Comparison of ENCODE assay signal across 19 cellular contexts in genomic region chr21:33939224-33939623, GRCh38. TPM values are rescaled to one million over a fixed set of nuclear protein-coding genes. Genes with fewer than 3 reads are reported as not detected.
DNase-seq lines count a peak whose midpoint lies in the region; ATAC-seq, FAIRE-seq and TF ChIP-seq lines count a peak whose summit lies in the region.
"Had no signal": no experiment of that assay in that cellular context is flagged by ENCODE, and none has a peak within 500 bp of the region (broad histone marks: within the 10 kb centered on the region; RNA-seq: fewer than 3 reads in every experiment).

No MANE protein-coding gene starts in this region.

- ATAC-seq in activated T-cell treated with anti-CD3 and anti-CD28 coated beads, Interleukin-2, amount 50 U/mL, for 4 hours: no peak
- no peak for ATAC-seq in activated T-helper 17 cell treated with anti-CD3 and anti-CD28 coated beads, Interleukin-2, amount 50 U/mL, for 72 hours (replicated peaks)
- ATAC-seq in HepG2 (no peak), GM21717 (IDR thresholded peaks at IDR 0.05; ENCODE audit: unreplicated experiment) (no peak)
- ATAC-seq: HCT116, left cardiac atrium, right cardiac atrium had no signal

- no peak for TF ChIP-seq RAD21 in HepG2 (CRISPR knock-in tag; IDR thresholded peaks at IDR 0.05)

- H3K27ac ChIP-seq in stomach smooth muscle (ENCODE audit: low read length): peak overlapping the region; percentile 6
- no peak overlapping the region for H3K27ac ChIP-seq in HepG2 (ENCODE audit: extremely low read length, insufficient read depth, low read length)

- TF ChIP-seq EP300 in HepG2 (IDR thresholded peaks at IDR 0.05; ENCODE audit: low read depth in 2 of 2, low read length in 2 of 2) (no peak), HepG2 (CRISPR knock-in tag; IDR thresholded peaks at IDR 0.05; ENCODE audit: borderline replicate concordance) (no peak)

- H3K4me2 ChIP-seq in HepG2 (ENCODE audit: low read depth, low read length): no peak overlapping the region

- H3K36me3 ChIP-seq in stomach smooth muscle (ENCODE audit: control insufficient read depth in 2 of 2, insufficient read depth in 2 of 2, low read length in 2 of 2) (no peaks in the 10 kb centered on the region), HepG2 (replicated peaks in 1 of 2; ENCODE audit: control insufficient read depth in 1 of 2, insufficient read depth in 2 of 2, low read length in 2 of 2) (no peaks in the 10 kb centered on the region)

- no peak for DNase-seq in activated T-cell treated with anti-CD3 and anti-CD28 coated beads, Interleukin-2, amount 50 U/mL, for 24 hours
- DNase-seq in activated T-cell treated with anti-CD3 and anti-CD28 coated beads, Interleukin-2, amount 50 U/mL, for 4 hours: no peak
- peak; percentile 98 for DNase-seq in fibroblast of villous mesenchyme (ENCODE audit: low read depth)
- no peak for DNase-seq in HepG2 (ENCODE audit: low spot score)
- DNase-seq in globus pallidus (ENCODE audit: low spot score): no peak
- DNase-seq: activated CD4-positive, CD25-positive, alpha-beta regulatory T cell; cerebellar nuclear complex; foreskin fibroblast; left cardiac atrium; NCI-H69; OCI-M1; right cardiac atrium; stimulated activated CD4-positive, alpha-beta T cell treated with anti-CD3 and anti-CD28 coated beads, Interleukin-4, amount 100 ng/mL, for 1 hour had no signal

- H3K4me3 ChIP-seq in fibroblast of villous mesenchyme (ENCODE audit: low read depth, low read length): no peak overlapping the region
- no peak overlapping the region for H3K4me3 ChIP-seq in stomach smooth muscle (ENCODE audit: low read length in 2 of 2)
- H3K4me3 ChIP-seq in HepG2 (replicated peaks in 1 of 3; ENCODE audit: insufficient read depth in 1 of 3, low read depth in 2 of 3, low read length in 3 of 3): no peak overlapping the region

- H3K4me3 Mint-ChIP-seq in activated T-cell treated with anti-CD3 and anti-CD28 coated beads, Interleukin-2, amount 50 U/mL, for 24 hours: no peak overlapping the region
- no peak overlapping the region for H3K4me3 Mint-ChIP-seq in activated T-cell treated with anti-CD3 and anti-CD28 coated beads, Interleukin-2, amount 50 U/mL, for 4 hours
- peak overlapping the region; percentile 92 for H3K4me3 Mint-ChIP-seq in activated T-helper 17 cell treated with anti-CD3 and anti-CD28 coated beads, Interleukin-2, amount 50 U/mL, for 72 hours

- TF ChIP-seq POLR2A in HepG2 (IDR thresholded peaks at IDR 0.05; ENCODE audit: insufficient read depth in 1 of 2, low read depth in 2 of 2, low read length in 2 of 2): no peak

- H3K27me3 ChIP-seq in stomach smooth muscle (ENCODE audit: control insufficient read depth in 1 of 2, insufficient read depth in 2 of 2, low read length in 2 of 2) (no peaks in the 10 kb centered on the region), HepG2 (ENCODE audit: control insufficient read depth in 1 of 2, insufficient read depth in 2 of 2, low read length in 2 of 2) (no peaks in the 10 kb centered on the region)

- CTCF ChIA-PET in HepG2 (lab: Yijun Ruan, JAX; ENCODE audit: low intra/inter-chr PET ratio, low total read pairs): no interaction called here

- no peaks in the 10 kb centered on the region for H3K9me3 ChIP-seq in stomach smooth muscle (ENCODE audit: control insufficient read depth in 2 of 2, low read length in 2 of 2)
- H3K9me3 ChIP-seq in HepG2 (ENCODE audit: low read length): no peaks in the 10 kb centered on the region

- no TSS peak for BruUV-seq in HepG2 (replicated peaks; lab: Mats Ljungman, UMichigan)

- no peak overlapping the region for H2AFZ ChIP-seq in HepG2 (ENCODE audit: low read length)

- H3K27ac Mint-ChIP-seq in activated T-cell treated with anti-CD3 and anti-CD28 coated beads, Interleukin-2, amount 50 U/mL, for 24 hours: peak overlapping the region; percentile 96
- H3K27ac Mint-ChIP-seq in activated T-helper 17 cell treated with anti-CD3 and anti-CD28 coated beads, Interleukin-2, amount 50 U/mL, for 72 hours: peak overlapping the region; percentile 98

- FAIRE-seq in HepG2 (lab: Jason Lieb, UNC): no peak
- FAIRE-seq: endometrium, GM19239 had no signal

- H3K79me2 ChIP-seq in HepG2 (ENCODE audit: insufficient read depth, low read length): no peaks in the 10 kb centered on the region

- in situ Hi-C loops in HepG2 (cut with HindIII; ENCODE audit: extremely low pct_ligation_motif_present, low pct_unique_long_range_greater_than_20kb): no loop called here

- H3K4me1 ChIP-seq in stomach smooth muscle (ENCODE audit: control insufficient read depth, insufficient read depth, low read length): peaks cover 16% of the 10 kb centered on the region
- peaks cover 8% of the 10 kb centered on the region; the same call in 1 of the 2 replicates for H3K4me1 ChIP-seq in HepG2 (ENCODE audit: insufficient read depth, low read length)

- peaks cover under 1% of the 10 kb centered on the region for H3K9me3 Mint-ChIP-seq in activated T-cell treated with anti-CD3 and anti-CD28 coated beads, Interleukin-2, amount 50 U/mL, for 24 hours
- H3K9me3 Mint-ChIP-seq in activated T-cell treated with anti-CD3 and anti-CD28 coated beads, Interleukin-2, amount 50 U/mL, for 4 hours: no peaks in the 10 kb centered on the region
- H3K9me3 Mint-ChIP-seq in activated T-helper 17 cell treated with anti-CD3 and anti-CD28 coated beads, Interleukin-2, amount 50 U/mL, for 72 hours: no peaks in the 10 kb centered on the region

- H3K9ac ChIP-seq in stomach smooth muscle (ENCODE audit: low read length in 2 of 2): peak overlapping the region in 1 of 2 donors; percentile 23
- no peak overlapping the region for H3K9ac ChIP-seq in HepG2 (ENCODE audit: insufficient read depth, low read depth, low read length)

- no peaks in the 10 kb centered on the region for H3K27me3 Mint-ChIP-seq in activated T-cell treated with anti-CD3 and anti-CD28 coated beads, Interleukin-2, amount 50 U/mL, for 24 hours
- no peaks in the 10 kb centered on the region for H3K27me3 Mint-ChIP-seq in activated T-cell treated with anti-CD3 and anti-CD28 coated beads, Interleukin-2, amount 50 U/mL, for 4 hours (ENCODE audit: low read depth)
- no peaks in the 10 kb centered on the region for H3K27me3 Mint-ChIP-seq in activated T-helper 17 cell treated with anti-CD3 and anti-CD28 coated beads, Interleukin-2, amount 50 U/mL, for 72 hours

- POLR2A ChIA-PET in HepG2 (lab: Yijun Ruan, JAX): no interaction called here

- H3K36me3 Mint-ChIP-seq in activated T-cell treated with anti-CD3 and anti-CD28 coated beads, Interleukin-2, amount 50 U/mL, for 24 hours (ENCODE audit: low read depth): peaks cover 55% of the 10 kb centered on the region
- peaks cover 18% of the 10 kb centered on the region for H3K36me3 Mint-ChIP-seq in activated T-cell treated with anti-CD3 and anti-CD28 coated beads, Interleukin-2, amount 50 U/mL, for 4 hours (ENCODE audit: insufficient read depth)
- peaks cover 80% of the 10 kb centered on the region for H3K36me3 Mint-ChIP-seq in activated T-helper 17 cell treated with anti-CD3 and anti-CD28 coated beads, Interleukin-2, amount 50 U/mL, for 72 hours (ENCODE audit: low read depth)

- H4K20me1 ChIP-seq in HepG2 (ENCODE audit: insufficient read depth, low read length): no peaks in the 10 kb centered on the region

- intact Hi-C loops in HepG2 (cut with micrococcal nuclease; ENCODE audit: unreplicated experiment): no loop called here

- peaks cover 86% of the 10 kb centered on the region for H3K4me1 Mint-ChIP-seq in activated T-cell treated with anti-CD3 and anti-CD28 coated beads, Interleukin-2, amount 50 U/mL, for 24 hours (ENCODE audit: low read depth)
- peaks cover 69% of the 10 kb centered on the region for H3K4me1 Mint-ChIP-seq in activated T-cell treated with anti-CD3 and anti-CD28 coated beads, Interleukin-2, amount 50 U/mL, for 4 hours (ENCODE audit: low read depth)
- H3K4me1 Mint-ChIP-seq in activated T-helper 17 cell treated with anti-CD3 and anti-CD28 coated beads, Interleukin-2, amount 50 U/mL, for 72 hours: peaks cover 18% of the 10 kb centered on the region

- TF ChIP-seq CTCF in fibroblast of villous mesenchyme (IDR thresholded peaks at IDR 0.05; ENCODE audit: insufficient read depth, low read depth, low read length) (no peak), HepG2 (CRISPR knock-in tag; IDR thresholded peaks at IDR 0.05) (no peak)

- 19% methylated on average over 3 of the region's 3 CpGs for WGBS in HepG2 (ENCODE audit: low lambda C conversion rate)

TF ChIP-seq in HepG2, 621 proteins besides CTCF, POLR2A, EP300 and RAD21 (continues in another document):
- TF ChIP-seq TCF7 (IDR thresholded peaks at IDR 0.05; ENCODE audit: low read depth): no peak

RNA-seq across cellular contexts. Expression of gene ATP5PO, which starts 23.6 kb away (rescaled TPM):
- 100 to 1,000 TPM; 135 to 179 (median 176) TPM for total RNA-seq in activated T-cell treated with anti-CD3 and anti-CD28 coated beads, Interleukin-2, amount 50 U/mL, for 4 hours
- 100 to 1,000 TPM; 203 to 227 TPM for total RNA-seq in activated T-helper 17 cell treated with anti-CD3 and anti-CD28 coated beads, Interleukin-2, amount 50 U/mL, for 72 hours
- total RNA-seq in fibroblast of villous mesenchyme (114 and 135 TPM in 2 replicates), HepG2 (2016; rRNA removed; fragmentation: Illumina TruSeq; extraction: Trizol) (256 and 343 TPM in 2 replicates)
- 164 and 167 TPM in 2 replicates for total RNA-seq in HepG2 (2016; cell fraction: cytosol; rRNA removed; fragmentation: Illumina TruSeq; extraction: Trizol; ENCODE audit: low read depth)
- total RNA-seq in HepG2 (2016; cell fraction: insoluble cytoplasmic fraction; rRNA removed; fragmentation: Illumina TruSeq; extraction: Trizol): 249 and 372 TPM in 2 replicates
- 151 and 155 TPM in 2 replicates for total RNA-seq in HepG2 (2016; cell fraction: membrane; rRNA removed; fragmentation: Illumina TruSeq; extraction: Trizol)
- 91.7 and 110 TPM in 2 replicates for total RNA-seq in HepG2 (2016; cell fraction: nucleus; rRNA removed; fragmentation: Illumina TruSeq; extraction: Trizol)
- 210 and 297 TPM in 2 replicates for polyA plus RNA-seq in HepG2 (2011; rRNA removed)
- 191 and 238 TPM in 2 replicates for polyA plus RNA-seq in HepG2 (2011; cell fraction: cytosol; rRNA removed)
- polyA plus RNA-seq in HepG2 (2011; cell fraction: nucleus; rRNA removed): 57.6 and 58.8 TPM in 2 replicates
- polyA plus RNA-seq in HepG2 (2012): 189 and 218 TPM in 2 replicates
- polyA plus RNA-seq in HepG2 (2016; cell fraction: cytosol; fragmentation: Illumina TruSeq; extraction: Trizol; ENCODE audit: low read depth): 156 and 166 TPM in 2 replicates
- 387 and 430 TPM in 2 replicates for polyA plus RNA-seq in HepG2 (2016; cell fraction: insoluble cytoplasmic fraction; fragmentation: Illumina TruSeq; extraction: Trizol; ENCODE audit: low read depth)
- polyA plus RNA-seq in HepG2 (2016; cell fraction: membrane; fragmentation: Illumina TruSeq; extraction: Trizol; ENCODE audit: low read depth): 145 and 159 TPM in 2 replicates
- polyA plus RNA-seq in HepG2 (2016; cell fraction: nucleus; fragmentation: Illumina TruSeq; extraction: Trizol; ENCODE audit: insufficient read depth, low read depth): 154 and 160 TPM in 2 replicates
- 48.9 and 100 TPM in 2 replicates for polyA minus RNA-seq in HepG2 (2011; rRNA and poly(A)+ RNA removed; ENCODE audit: low replicate concordance)
- polyA minus RNA-seq in HepG2 (2011; cell fraction: cytosol; rRNA and poly(A)+ RNA removed): 42.2 and 52.1 TPM in 2 replicates
- polyA minus RNA-seq in HepG2 (2011; cell fraction: nucleus; rRNA and poly(A)+ RNA removed): 34.6 and 39.2 TPM in 2 replicates
